8 cellular contexts compared by ENCODE assay signal in the genomic region with DNA sequence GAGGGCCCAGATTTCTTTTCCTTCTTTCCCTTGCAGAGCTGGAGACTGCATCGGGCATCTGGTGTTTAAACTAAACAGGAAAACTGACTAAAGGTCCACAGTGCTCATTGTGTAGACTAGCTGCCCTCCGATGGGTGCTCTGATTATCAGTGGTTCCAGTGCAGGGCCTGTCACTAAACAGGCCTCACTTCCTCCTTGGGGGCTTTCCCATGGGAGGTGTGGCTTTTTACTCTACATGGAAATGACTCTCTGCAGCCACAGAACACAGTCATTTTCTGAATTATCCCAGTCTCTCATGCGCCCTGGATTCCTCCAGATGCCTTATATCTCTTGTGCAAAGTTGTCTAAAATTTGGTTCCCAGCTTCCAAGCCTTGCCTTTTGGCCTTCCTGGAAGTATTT.
DNase-seq lines count a peak whose midpoint lies in the region; ATAC-seq and TF ChIP-seq lines count a peak whose summit lies in the region.

No MANE protein-coding gene starts in this region.

- peak; percentile 99 for ATAC-seq in HG03378 (IDR thresholded peaks at IDR 0.05; ENCODE audit: unreplicated experiment)

- TF ChIP-seq CTCF in GM20000 (IDR thresholded peaks at IDR 0.05; ENCODE audit: extremely low read depth, missing control alignments), result no peak

- DNase-seq in EH (ENCODE audit: low read depth), result peak; percentile 55
- DNase-seq in GM20000 (ENCODE audit: low spot score), result peak; percentile 45
- DNase-seq in germinal center (ENCODE audit: low spot score), result peak; percentile 27
- no peak for DNase-seq in effector CD4-positive, alpha-beta T cell
- DNase-seq in stimulated activated CD4-positive, alpha-beta T cell treated with anti-CD3 and anti-CD28 coated beads, Interleukin-2, amount 100 ng/mL, for 24 hours, result no peak
- no peak for DNase-seq in OCI-M1 (lab: John Stamatoyannopoulos, UW)
- DNase-seq in activated CD8-positive, alpha-beta memory T cell treated with anti-CD3 and anti-CD28 coated beads, Interleukin-2, amount 50 U/mL, for 48 hours, result no peak

Comparison
In these comparisons a context has a peak if more than half of its experiments do, and no peak if none do; other contexts are left out.
1. DNase-seq: peak in EH (single experiment), GM20000 (single experiment) and germinal center (single experiment); none in effector CD4-positive, alpha-beta T cell (single experiment), stimulated activated CD4-positive, alpha-beta T cell treated with anti-CD3 and anti-CD28 coated beads, Interleukin-2, amount 100 ng/mL, for 24 hours (0 of 2), OCI-M1 (single experiment) and activated CD8-positive, alpha-beta memory T cell treated with anti-CD3 and anti-CD28 coated beads, Interleukin-2, amount 50 U/mL, for 48 hours (single experiment).